22 cellular contexts compared by ENCODE assay signal in the genomic region with DNA sequence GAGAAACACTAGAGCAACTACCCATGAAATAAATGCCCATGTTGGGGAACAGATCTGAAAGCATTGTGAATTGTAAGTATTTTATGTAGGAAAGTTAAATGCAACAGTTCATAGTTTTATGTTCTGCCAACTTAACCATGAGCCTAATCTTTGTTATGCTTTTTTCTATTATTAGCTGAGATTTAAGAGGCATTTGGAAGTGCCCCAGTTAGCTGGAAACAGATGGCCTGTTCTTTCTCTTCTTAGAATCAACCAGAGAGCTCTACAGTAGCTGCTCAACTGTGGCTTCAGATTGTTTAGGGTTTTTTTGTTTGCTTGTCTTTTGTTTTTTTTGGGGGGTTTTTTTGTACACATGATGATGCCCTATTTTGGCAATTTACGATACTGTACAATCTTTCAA.
DNase-seq lines count a peak whose midpoint lies in the region; ATAC-seq, FAIRE-seq and TF ChIP-seq lines count a peak whose summit lies in the region.
"Had no signal": no experiment of that assay in that cellular context is flagged by ENCODE, and none has a peak within 500 bp of the region (broad histone marks: within the 10 kb centered on the region; RNA-seq: fewer than 3 reads in every experiment).

No MANE protein-coding gene starts in this region.

- H3K4me2 ChIP-seq in GM23338, result no peak overlapping the region
- H3K4me2 ChIP-seq: BLaER1 had no signal

- no peaks in the 10 kb centered on the region for H3K9me3 ChIP-seq in adrenal gland (replicated peaks in 1 of 3)
- H3K9me3 ChIP-seq: BLaER1, Caco-2, SJCRH30 had no signal

- DNase-seq in D721Med (ENCODE audit: insufficient read length, low spot score) (no peak), GM23338 (ENCODE audit: low spot score) (no peak), left ventricle myocardium superior (no peak), superior temporal gyrus (ENCODE audit: extremely low spot score) (peak; percentile 51), adrenal gland (no peak)
- DNase-seq in activated naive CD4-positive, alpha-beta T cell treated with anti-CD3 and anti-CD28 coated beads, Interleukin-2, amount 10 ng/mL, durations not matched to agents 7 days and 5 days, result no peak
- DNase-seq: Caco-2; CD4-positive, alpha-beta T cell; GDM1; H7; HFFc6; Karpas-422; NCI-H1417; NCI-H1694 treated with DMSO at 0.1 percent for 48 hours; NCI-H2081 treated with DMSO at 0.1 percent for 48 hours; NCI-H2171 treated with DMSO at 0.1 percent for 48 hours; NCI-H524 treated with DMSO at 0.1 percent for 48 hours; NCI-H82; SJCRH30 had no signal

- H4K20me1 ChIP-seq in GM23338 (replicated peaks; ENCODE audit: insufficient read depth), result no peaks in the 10 kb centered on the region
- H4K20me1 ChIP-seq: BLaER1 had no signal

- peaks cover 8% of the 10 kb centered on the region; the same call in 2 of the 3 replicates for H3K4me1 Mint-ChIP-seq in GM23338
- no peaks in the 10 kb centered on the region for H3K4me1 Mint-ChIP-seq in activated naive CD4-positive, alpha-beta T cell treated with anti-CD3 and anti-CD28 coated beads, Interleukin-2, amount 10 ng/mL, durations not matched to agents 7 days and 5 days

- no peaks in the 10 kb centered on the region for H3K27me3 Mint-ChIP-seq in GM23338 (ENCODE audit: insufficient read depth, low read depth, poor library complexity)
- H3K27me3 Mint-ChIP-seq in activated naive CD4-positive, alpha-beta T cell treated with anti-CD3 and anti-CD28 coated beads, Interleukin-2, amount 10 ng/mL, durations not matched to agents 7 days and 5 days, result no peaks in the 10 kb centered on the region
- H3K27me3 Mint-ChIP-seq: CD4-positive, alpha-beta T cell had no signal

- no peak overlapping the region for H3K27ac ChIP-seq in GM23338 (ENCODE audit: low read depth)
- no peak overlapping the region for H3K27ac ChIP-seq in adrenal gland
- H3K27ac ChIP-seq: BLaER1, SJCRH30 had no signal

- H3K27ac Mint-ChIP-seq in GM23338, result 0 out of 2 replicates have a peak overlapping the region, but pooled peaks have one; percentile 63
- H3K27ac Mint-ChIP-seq in activated naive CD4-positive, alpha-beta T cell treated with anti-CD3 and anti-CD28 coated beads, Interleukin-2, amount 10 ng/mL, durations not matched to agents 7 days and 5 days, result no peak overlapping the region
- H3K27ac Mint-ChIP-seq: CD4-positive, alpha-beta T cell; HFFc6 had no signal

- ATAC-seq in GM23338 (no peak), left ventricle myocardium superior (peak; percentile 71), GM18907 (IDR thresholded peaks at IDR 0.05; ENCODE audit: unreplicated experiment) (no peak)
- ATAC-seq: Panc1 had no signal

- H2AFZ ChIP-seq in GM23338, result no peak overlapping the region

- H3K4me1 ChIP-seq in GM23338 (ENCODE audit: insufficient read depth) (0 out of 2 replicates have a peak, but pooled peaks cover 3% of the 10 kb centered on the region), adrenal gland (replicated peaks in 1 of 2) (no peaks in the 10 kb centered on the region)
- H3K4me1 ChIP-seq: BLaER1, Caco-2, SJCRH30 had no signal

- H3K36me3 Mint-ChIP-seq in GM23338 (ENCODE audit: low read depth), result no peaks in the 10 kb centered on the region
- H3K36me3 Mint-ChIP-seq in activated naive CD4-positive, alpha-beta T cell treated with anti-CD3 and anti-CD28 coated beads, Interleukin-2, amount 10 ng/mL, durations not matched to agents 7 days and 5 days, result no peaks in the 10 kb centered on the region

- FAIRE-seq in D721Med (lab: Jason Lieb, UNC), result peak; percentile 29

- intact Hi-C loops in left ventricle myocardium superior (cut with micrococcal nuclease) (no loop called here), adrenal gland (cut with DNase I) (no loop called here)

- H3F3A ChIP-seq in GM23338 (replicated peaks; ENCODE audit: low read depth), result no peaks in the 10 kb centered on the region

- no peaks in the 10 kb centered on the region for H3K9me2 ChIP-seq in GM23338 (ENCODE audit: insufficient read depth)

- no peak for TF ChIP-seq CTCF in D721Med (IDR thresholded peaks at IDR 0.05; ENCODE audit: insufficient read depth, missing control alignments)
- TF ChIP-seq CTCF in GM23338 (conservative IDR thresholded peaks at IDR 0.05; ENCODE audit: low read depth in 2 of 2), result no peak
- TF ChIP-seq CTCF in adrenal gland (IDR thresholded peaks at IDR 0.05), result no peak

- CTCF ChIA-PET in activated naive CD4-positive, alpha-beta T cell treated with anti-CD3 and anti-CD28 coated beads, Interleukin-2, amount 10 ng/mL, durations not matched to agents 7 days and 5 days (lab: Charles Lee), result no interaction called here

- 82 to 89% (median 84%) methylated on average over 1 of the region's 1 CpG for WGBS in adrenal gland, 4 donors

- no peaks in the 10 kb centered on the region for H3K79me2 ChIP-seq in GM23338 (replicated peaks; ENCODE audit: insufficient read depth)

- no peak overlapping the region for H3K4me3 Mint-ChIP-seq in GM23338
- H3K4me3 Mint-ChIP-seq in activated naive CD4-positive, alpha-beta T cell treated with anti-CD3 and anti-CD28 coated beads, Interleukin-2, amount 10 ng/mL, durations not matched to agents 7 days and 5 days, result no peak overlapping the region
- H3K4me3 Mint-ChIP-seq: CD4-positive, alpha-beta T cell; HFFc6 had no signal

- no peaks in the 10 kb centered on the region for H3K36me3 ChIP-seq in GM23338 (ENCODE audit: insufficient read depth)
- H3K36me3 ChIP-seq in adrenal gland (replicated peaks in 1 of 2), result no peaks in the 10 kb centered on the region
- H3K36me3 ChIP-seq: BLaER1, SJCRH30 had no signal

- no peak for TF ChIP-seq POLR2A in adrenal gland (IDR thresholded peaks at IDR 0.05)

- H3K27me3 ChIP-seq in GM23338 (ENCODE audit: insufficient read depth), result no peaks in the 10 kb centered on the region
- H3K27me3 ChIP-seq in adrenal gland, result no peaks in the 10 kb centered on the region
- H3K27me3 ChIP-seq: BLaER1, SJCRH30 had no signal

- H3K9me3 Mint-ChIP-seq in GM23338, result no peaks in the 10 kb centered on the region
- no peaks in the 10 kb centered on the region for H3K9me3 Mint-ChIP-seq in activated naive CD4-positive, alpha-beta T cell treated with anti-CD3 and anti-CD28 coated beads, Interleukin-2, amount 10 ng/mL, durations not matched to agents 7 days and 5 days
- H3K9me3 Mint-ChIP-seq: CD4-positive, alpha-beta T cell had no signal

- no peak overlapping the region for H3K4me3 ChIP-seq in GM23338
- H3K4me3 ChIP-seq in adrenal gland, result no peak overlapping the region
- H3K4me3 ChIP-seq: BLaER1, SJCRH30 had no signal

TF ChIP-seq in GM23338, 12 proteins besides CTCF, POLR2A, EP300 and RAD21 (continues in another document):
- no peak for TF ChIP-seq POLR2AphosphoS5 (IDR thresholded peaks at IDR 0.05; ENCODE audit: low read depth)
- no peak for TF ChIP-seq ZNF114 (CRISPR knock-in tag; IDR thresholded peaks at IDR 0.05)
- TF ChIP-seq, protein P1, sequence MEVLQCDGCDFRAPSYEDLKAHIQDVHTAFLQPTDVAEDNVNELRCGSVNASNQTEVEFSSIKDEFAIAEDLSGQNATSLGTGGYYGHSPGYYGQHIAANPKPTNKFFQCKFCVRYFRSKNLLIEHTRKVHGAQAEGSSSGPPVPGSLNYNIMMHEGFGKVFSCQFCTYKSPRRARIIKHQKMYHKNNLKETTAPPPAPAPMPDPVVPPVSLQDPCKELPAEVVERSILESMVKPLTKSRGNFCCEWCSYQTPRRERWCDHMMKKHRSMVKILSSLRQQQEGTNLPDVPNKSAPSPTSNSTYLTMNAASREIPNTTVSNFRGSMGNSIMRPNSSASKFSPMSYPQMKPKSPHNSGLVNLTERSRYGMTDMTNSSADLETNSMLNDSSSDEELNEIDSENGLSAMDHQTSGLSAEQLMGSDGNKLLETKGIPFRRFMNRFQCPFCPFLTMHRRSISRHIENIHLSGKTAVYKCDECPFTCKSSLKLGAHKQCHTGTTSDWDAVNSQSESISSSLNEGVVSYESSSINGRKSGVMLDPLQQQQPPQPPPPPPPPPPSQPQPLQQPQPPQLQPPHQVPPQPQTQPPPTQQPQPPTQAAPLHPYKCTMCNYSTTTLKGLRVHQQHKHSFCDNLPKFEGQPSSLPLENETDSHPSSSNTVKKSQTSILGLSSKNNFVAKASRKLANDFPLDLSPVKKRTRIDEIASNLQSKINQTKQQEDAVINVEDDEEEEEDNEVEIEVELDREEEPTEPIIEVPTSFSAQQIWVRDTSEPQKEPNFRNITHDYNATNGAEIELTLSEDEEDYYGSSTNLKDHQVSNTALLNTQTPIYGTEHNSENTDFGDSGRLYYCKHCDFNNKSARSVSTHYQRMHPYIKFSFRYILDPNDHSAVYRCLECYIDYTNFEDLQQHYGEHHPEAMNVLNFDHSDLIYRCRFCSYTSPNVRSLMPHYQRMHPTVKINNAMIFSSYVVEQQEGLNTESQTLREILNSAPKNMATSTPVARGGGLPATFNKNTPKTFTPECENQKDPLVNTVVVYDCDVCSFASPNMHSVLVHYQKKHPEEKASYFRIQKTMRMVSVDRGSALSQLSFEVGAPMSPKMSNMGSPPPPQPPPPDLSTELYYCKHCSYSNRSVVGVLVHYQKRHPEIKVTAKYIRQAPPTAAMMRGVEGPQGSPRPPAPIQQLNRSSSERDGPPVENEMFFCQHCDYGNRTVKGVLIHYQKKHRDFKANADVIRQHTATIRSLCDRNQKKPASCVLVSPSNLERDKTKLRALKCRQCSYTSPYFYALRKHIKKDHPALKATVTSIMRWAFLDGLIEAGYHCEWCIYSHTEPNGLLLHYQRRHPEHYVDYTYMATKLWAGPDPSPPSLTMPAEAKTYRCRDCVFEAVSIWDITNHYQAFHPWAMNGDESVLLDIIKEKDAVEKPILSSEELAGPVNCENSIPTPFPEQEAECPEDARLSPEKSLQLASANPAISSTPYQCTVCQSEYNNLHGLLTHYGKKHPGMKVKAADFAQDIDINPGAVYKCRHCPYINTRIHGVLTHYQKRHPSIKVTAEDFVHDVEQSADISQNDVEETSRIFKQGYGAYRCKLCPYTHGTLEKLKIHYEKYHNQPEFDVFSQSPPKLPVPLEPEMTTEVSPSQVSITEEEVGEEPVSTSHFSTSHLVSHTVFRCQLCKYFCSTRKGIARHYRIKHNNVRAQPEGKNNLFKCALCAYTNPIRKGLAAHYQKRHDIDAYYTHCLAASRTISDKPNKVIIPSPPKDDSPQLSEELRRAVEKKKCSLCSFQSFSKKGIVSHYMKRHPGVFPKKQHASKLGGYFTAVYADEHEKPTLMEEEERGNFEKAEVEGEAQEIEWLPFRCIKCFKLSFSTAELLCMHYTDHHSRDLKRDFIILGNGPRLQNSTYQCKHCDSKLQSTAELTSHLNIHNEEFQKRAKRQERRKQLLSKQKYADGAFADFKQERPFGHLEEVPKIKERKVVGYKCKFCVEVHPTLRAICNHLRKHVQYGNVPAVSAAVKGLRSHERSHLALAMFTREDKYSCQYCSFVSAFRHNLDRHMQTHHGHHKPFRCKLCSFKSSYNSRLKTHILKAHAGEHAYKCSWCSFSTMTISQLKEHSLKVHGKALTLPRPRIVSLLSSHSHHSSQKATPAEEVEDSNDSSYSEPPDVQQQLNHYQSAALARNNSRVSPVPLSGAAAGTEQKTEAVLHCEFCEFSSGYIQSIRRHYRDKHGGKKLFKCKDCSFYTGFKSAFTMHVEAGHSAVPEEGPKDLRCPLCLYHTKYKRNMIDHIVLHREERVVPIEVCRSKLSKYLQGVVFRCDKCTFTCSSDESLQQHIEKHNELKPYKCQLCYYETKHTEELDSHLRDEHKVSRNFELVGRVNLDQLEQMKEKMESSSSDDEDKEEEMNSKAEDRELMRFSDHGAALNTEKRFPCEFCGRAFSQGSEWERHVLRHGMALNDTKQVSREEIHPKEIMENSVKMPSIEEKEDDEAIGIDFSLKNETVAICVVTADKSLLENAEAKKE (CRISPR knock-in tag; IDR thresholded peaks at IDR 0.05), result no peak
